In the genomic region with DNA sequence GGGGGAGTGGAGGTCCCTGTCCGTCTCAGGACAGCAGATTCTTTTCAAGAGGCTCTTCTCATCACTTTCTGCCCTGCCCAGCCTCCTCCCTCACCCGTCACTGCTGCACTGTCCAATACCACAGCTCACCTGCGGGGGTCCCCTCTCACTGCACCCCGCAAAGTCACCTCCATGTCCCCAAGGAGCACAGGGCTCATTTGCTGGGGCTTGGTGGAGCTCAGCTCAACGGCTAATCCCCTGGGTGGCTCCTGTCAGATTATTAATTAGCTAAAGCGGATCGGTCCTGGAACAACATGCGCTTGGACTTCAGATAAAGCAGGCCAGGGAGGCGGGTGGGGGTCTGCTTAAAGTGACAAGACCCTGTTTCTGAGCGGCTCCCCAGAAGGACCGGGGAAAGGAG, we compare ENCODE assay signal across 19 cellular contexts. TPM values are rescaled to one million over a fixed set of nuclear protein-coding genes. Genes with fewer than 3 reads are reported as not detected.
DNase-seq lines count a peak whose midpoint lies in the region; FAIRE-seq and TF ChIP-seq lines count a peak whose summit lies in the region.
"Had no signal": no experiment of that assay in that cellular context is flagged by ENCODE, and none has a peak within 500 bp of the region (broad histone marks: within the 10 kb centered on the region; RNA-seq: fewer than 3 reads in every experiment).

No MANE protein-coding gene starts in this region.

- no peaks in the 10 kb centered on the region for H3K36me3 ChIP-seq in smooth muscle cell (ENCODE audit: low read depth)
- H3K36me3 ChIP-seq: brain microvascular endothelial cell, MG63, thoracic aorta had no signal

- no peak for TF ChIP-seq POLR2A in H54 (IDR thresholded peaks at IDR 0.05; ENCODE audit: low read depth, low read length)

- H4K20me1 ChIP-seq in smooth muscle cell (ENCODE audit: low read depth): no peaks in the 10 kb centered on the region

- H3K4me3 ChIP-seq in smooth muscle cell: no peak overlapping the region
- H3K4me3 ChIP-seq: dorsolateral prefrontal cortex, MG63, thoracic aorta had no signal

- no peaks in the 10 kb centered on the region for H3K27me3 ChIP-seq in smooth muscle cell (ENCODE audit: low read depth)
- H3K27me3 ChIP-seq: MG63 had no signal

- H3K4me2 ChIP-seq in smooth muscle cell: no peak overlapping the region

- H3K27me3 Mint-ChIP-seq in type B pancreatic cell: peaks cover 4% of the 10 kb centered on the region

- no peaks in the 10 kb centered on the region for H3K36me3 Mint-ChIP-seq in type B pancreatic cell

- peak; percentile 5 for DNase-seq in stimulated activated CD4-positive, alpha-beta T cell treated with anti-CD3 and anti-CD28 coated beads, Interleukin-1b, Interleukin-23, amount 100 ng/mL, for 48 hours
- DNase-seq in stimulated activated CD4-positive, alpha-beta T cell treated with anti-CD3 and anti-CD28 coated beads, Interleukin-4, amount 100 ng/mL, for 4 hours: no peak
- DNase-seq in SW480 (ENCODE audit: low spot score) (peak; percentile 22), left kidney (ENCODE audit: low read depth, low spot score) (peak; percentile 64), type B pancreatic cell (ENCODE audit: extremely low spot score, unreplicated experiment) (no peak), smooth muscle cell (lab: John Stamatoyannopoulos, UW; ENCODE audit: unreplicated experiment) (no peak), kidney tubule cell (ENCODE audit: low spot score) (no peak), H54 (ENCODE audit: insufficient read length, low spot score) (no peak)
- DNase-seq: activated CD8-positive, alpha-beta memory T cell treated with anti-CD3 and anti-CD28 coated beads, Interleukin-2, amount 50 U/mL, for 4 hours; activated naive CD4-positive, alpha-beta T cell; brain microvascular endothelial cell; COR-L47; dorsolateral prefrontal cortex; mesendoderm; MG63; T-helper 17 cell had no signal

- H3K9me3 Mint-ChIP-seq in type B pancreatic cell: no peaks in the 10 kb centered on the region

- no peak overlapping the region for H3K9ac ChIP-seq in smooth muscle cell (ENCODE audit: low read depth)

- no peak overlapping the region for H2AFZ ChIP-seq in smooth muscle cell (ENCODE audit: low read depth)

- no peak overlapping the region for H3K27ac Mint-ChIP-seq in type B pancreatic cell
- H3K27ac Mint-ChIP-seq: T-helper 17 cell had no signal

- H3K9me3 ChIP-seq in smooth muscle cell (replicated peaks; ENCODE audit: low read depth): no peaks in the 10 kb centered on the region
- H3K9me3 ChIP-seq: MG63, thoracic aorta had no signal

- no peaks in the 10 kb centered on the region for H3F3A ChIP-seq in smooth muscle cell (ENCODE audit: low read depth)

- no peak overlapping the region for H3K27ac ChIP-seq in smooth muscle cell (ENCODE audit: low read depth)
- H3K27ac ChIP-seq: brain microvascular endothelial cell, dorsolateral prefrontal cortex, thoracic aorta had no signal

- FAIRE-seq in H54 (lab: Jason Lieb, UNC): no peak
- FAIRE-seq: G401.6, HepG2 had no signal

- H3K4me3 Mint-ChIP-seq in type B pancreatic cell: no peak overlapping the region
- H3K4me3 Mint-ChIP-seq: T-helper 17 cell had no signal

- peaks cover 6% of the 10 kb centered on the region for H3K4me1 Mint-ChIP-seq in type B pancreatic cell (ENCODE audit: unreplicated experiment)

- no peaks in the 10 kb centered on the region for H3K4me1 ChIP-seq in smooth muscle cell (ENCODE audit: low read depth)

- H3K79me2 ChIP-seq in smooth muscle cell (ENCODE audit: low read depth): no peaks in the 10 kb centered on the region

- WGBS in smooth muscle cell (ENCODE audit: low lambda C conversion rate): 76% methylated on average over 11 of the region's 11 CpGs

- TF ChIP-seq CTCF in type B pancreatic cell (conservative IDR thresholded peaks at IDR 0.05) (peak; percentile 52), smooth muscle cell (IDR thresholded peaks at IDR 0.05; ENCODE audit: borderline replicate concordance, insufficient read depth, poor library complexity, severe bottlenecking) (no peak)

RNA-seq across cellular contexts. Expression of a gene that starts 43.2 kb away (rescaled TPM):
- total RNA-seq in type B pancreatic cell (ENCODE audit: low replicate concordance): 15.7 and 37.5 TPM in 2 replicates
- total RNA-seq in smooth muscle cell: 1.6 and 1.9 TPM in 2 replicates
- 0.70 and 2.1 TPM in 2 replicates for polyA plus RNA-seq in smooth muscle cell

Comparison
In these comparisons a context has a peak if more than half of its experiments do, and no peak if none do; other contexts are left out.
1. DNase-seq: peak in stimulated activated CD4-positive, alpha-beta T cell treated with anti-CD3 and anti-CD28 coated beads, Interleukin-1b, Interleukin-23, amount 100 ng/mL, for 48 hours (single experiment), SW480 (single experiment) and left kidney (single experiment); none in stimulated activated CD4-positive, alpha-beta T cell treated with anti-CD3 and anti-CD28 coated beads, Interleukin-4, amount 100 ng/mL, for 4 hours (0 of 2), type B pancreatic cell (single experiment), smooth muscle cell (single experiment), kidney tubule cell (single experiment) and H54 (single experiment).